28 cellular contexts compared by ENCODE assay signal in genomic region chr4:155514628-155515027, GRCh38.
"Had no signal": no experiment of that assay in that cellular context is flagged by ENCODE, and none has a peak within 500 bp of the region (broad histone marks: within the 10 kb centered on the region; RNA-seq: fewer than 3 reads in every experiment).

No MANE protein-coding gene starts in this region.

- H3K9ac ChIP-seq: neural progenitor cell had no signal

- H3K4me3 ChIP-seq: neural progenitor cell, pancreas, prostate gland, right lobe of liver, sigmoid colon, skin epidermis, smooth muscle cell, spleen, suprapubic skin, testis, tibial artery, transverse colon, upper lobe of right lung, uterus had no signal

- H3K4me1 ChIP-seq: neural progenitor cell, pancreas, prostate gland, right lobe of liver, spleen, suprapubic skin, testis, upper lobe of right lung had no signal

- H3K36me3 ChIP-seq: neural progenitor cell, pancreas, prostate gland, right lobe of liver, sigmoid colon, spleen, suprapubic skin, tibial artery, transverse colon, upper lobe of right lung, uterus had no signal

- ATAC-seq: naive thymus-derived CD4-positive, alpha-beta T cell; pancreas; right cardiac atrium; right lobe of liver; stimulated activated memory B cell treated with anti-CD40 and anti-IgM and Interleukin-4, amounts not matched to agents 10 μg/mL and 1 μg/mL and 100 μg/mL, for 72 hours; stimulated activated naive CD8-positive, alpha-beta T cell treated with anti-CD3 and anti-CD28 coated beads, Interleukin-15, amount 100 ng/mL, for 72 hours; stimulated activated naive CD8-positive, alpha-beta T cell treated with anti-CD3 and anti-CD28 coated beads, Interleukin-15, Interleukin-2, amounts not matched to agents 100 U/mL and 50 U/mL, for 24 hours; upper lobe of right lung had no signal

- H2AFZ ChIP-seq: neural progenitor cell had no signal

- H3K4me2 ChIP-seq: neural progenitor cell had no signal

- H3K27ac ChIP-seq: neural progenitor cell, pancreas, prostate gland, right lobe of liver, sigmoid colon, skin epidermis, spleen, suprapubic skin, testis, transverse colon, upper lobe of right lung had no signal

- DNase-seq: naive thymus-derived CD4-positive, alpha-beta T cell; natural killer cell; pancreas; retina; right cardiac atrium; right lobe of liver; sigmoid colon; spleen; stimulated activated CD4-positive, alpha-beta T cell treated with anti-CD3 and anti-CD28 coated beads, Interleukin-12 subunit alpha, Interleukin-12 subunit beta, amount 100 ng/mL, for 4 hours; stimulated activated CD4-positive, alpha-beta T cell treated with anti-CD3 and anti-CD28 coated beads, Interleukin-1b, Interleukin-23, amount 100 ng/mL, for 48 hours; stimulated activated CD4-positive, alpha-beta T cell treated with anti-CD3 and anti-CD28 coated beads, Interleukin-4, amount 100 ng/mL, for 1 hour; stimulated activated CD4-positive, alpha-beta T cell treated with anti-CD3 and anti-CD28 coated beads, Interleukin-4, amount 100 ng/mL, for 4 hours; stimulated activated CD8-positive, alpha-beta memory T cell treated with anti-CD3 and anti-CD28 coated beads, Interleukin-4, amount 100 ng/mL, for 48 hours; stimulated activated naive CD4-positive, alpha-beta T cell; stimulated activated naive CD8-positive, alpha-beta T cell treated with anti-CD3 and anti-CD28 coated beads, Interleukin-15, amount 100 ng/mL, for 72 hours; stimulated activated naive CD8-positive, alpha-beta T cell treated with anti-CD3 and anti-CD28 coated beads, Interleukin-15, Interleukin-2, amounts not matched to agents 100 U/mL and 50 U/mL, for 24 hours; substantia nigra; testis; tibial artery; transverse colon; upper lobe of right lung; uterus had no signal

- H3K27me3 ChIP-seq: neural progenitor cell, pancreas, right lobe of liver, sigmoid colon, spleen, suprapubic skin, testis, tibial artery, transverse colon, upper lobe of right lung, uterus had no signal

- H3K9me3 ChIP-seq: pancreas, prostate gland, right lobe of liver, sigmoid colon, spleen, suprapubic skin, testis, tibial artery, transverse colon, upper lobe of right lung, uterus had no signal
